ENCODE assay signal across 9 cellular contexts in the genomic region with DNA sequence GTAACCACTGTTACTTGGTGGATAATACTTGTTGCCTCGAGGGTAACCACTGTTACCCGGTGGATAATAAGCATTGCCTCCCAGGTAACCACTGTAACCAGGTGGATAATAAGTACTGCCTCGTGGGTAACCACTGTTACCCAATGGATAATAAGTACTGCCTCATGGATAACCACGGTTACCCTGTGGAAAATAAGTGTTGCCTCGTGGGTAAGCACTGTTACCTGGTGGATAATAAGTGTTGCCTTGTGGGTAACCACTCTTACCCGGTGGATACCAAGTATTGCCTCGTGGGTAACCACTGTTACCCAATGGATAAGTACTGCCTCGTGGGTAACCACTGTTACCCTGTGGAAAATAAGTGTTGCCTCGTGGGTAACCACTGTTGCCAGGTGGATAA. TPM values are rescaled to one million over a fixed set of nuclear protein-coding genes. Genes with fewer than 3 reads are reported as not detected.
"Had no signal": no experiment of that assay in that cellular context is flagged by ENCODE, and none has a peak within 500 bp of the region (broad histone marks: within the 10 kb centered on the region; RNA-seq: fewer than 3 reads in every experiment).

No MANE protein-coding gene starts in this region.

RNA-seq across cellular contexts. Expression of a gene that starts 13.0 kb away (rescaled TPM):
- total RNA-seq: LHCN-M2, MCF 10A, NCI-H460, OCI-LY7, PC-9, Right ventricle myocardium inferior, RPMI7951, SJCRH30, SK-MEL-5 had no signal

RNA-seq across cellular contexts. Expression of a gene that starts 48.9 kb away (rescaled TPM):
- total RNA-seq: LHCN-M2, MCF 10A, NCI-H460, OCI-LY7, PC-9, Right ventricle myocardium inferior, RPMI7951, SJCRH30, SK-MEL-5 had no signal
